Comparison of ENCODE assay signal across 15 cellular contexts in the genomic region with DNA sequence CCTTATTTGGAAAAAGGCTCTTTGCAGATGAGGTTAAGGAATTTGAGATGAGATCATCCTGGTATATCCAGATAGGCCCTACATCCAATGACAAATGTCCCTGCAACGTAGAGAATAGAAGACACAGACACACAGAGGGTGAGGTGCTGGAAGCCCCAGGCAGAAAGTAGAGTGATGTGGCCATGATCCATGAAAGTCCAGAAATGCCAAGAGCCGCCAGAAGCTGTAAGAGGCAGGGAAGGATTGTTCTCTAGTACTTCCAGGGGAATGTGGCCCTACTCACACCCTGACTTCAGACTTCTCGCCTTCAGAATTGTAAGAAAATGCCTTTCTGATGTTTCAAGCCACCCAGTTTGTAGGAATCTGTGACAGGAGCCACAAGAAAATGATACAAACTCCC. TPM values are rescaled to one million over a fixed set of nuclear protein-coding genes. Genes with fewer than 3 reads are reported as not detected.
DNase-seq lines count a peak whose midpoint lies in the region; TF ChIP-seq lines count a peak whose summit lies in the region.
"Not testable (repeated sequence)": the region's sequence is repeated elsewhere in the genome, so short reads cannot be mapped to it uniquely, and the experiment has no call there.
"Had no signal": no experiment of that assay in that cellular context is flagged by ENCODE, and none has a peak within 500 bp of the region (broad histone marks: within the 10 kb centered on the region; RNA-seq: fewer than 3 reads in every experiment).

No MANE protein-coding gene starts in this region.

- H4K91ac ChIP-seq in mesenchymal stem cell (ENCODE audit: low read length), result not testable (repeated sequence)

- not testable (repeated sequence) for H3K4me2 ChIP-seq in mesenchymal stem cell (ENCODE audit: low read length, poor library complexity, severe bottlenecking)

- intact Hi-C loops in Caco-2 (cut with micrococcal nuclease; ENCODE audit: unreplicated experiment); testis (cut with DNase I; ENCODE audit: low total_unique reads): not testable (repeated sequence)

- TF ChIP-seq POLR2A in testis (IDR thresholded peaks at IDR 0.05), result not testable (repeated sequence)

- H4K8ac ChIP-seq in mesenchymal stem cell (ENCODE audit: low read length), result not testable (repeated sequence)

- not testable (repeated sequence) for H2BK120ac ChIP-seq in mesenchymal stem cell (ENCODE audit: low read depth, low read length)

- not testable (repeated sequence) for H3K18ac ChIP-seq in mesenchymal stem cell (ENCODE audit: low read depth in 1 of 2, low read length in 2 of 2)

- POLR2A ChIA-PET in Caco-2 (lab: Charles Lee), result not testable (repeated sequence)

- not testable (repeated sequence) for H2BK5ac ChIP-seq in mesenchymal stem cell (ENCODE audit: low read depth, low read length, poor library complexity, severe bottlenecking)

- H3K4ac ChIP-seq in mesenchymal stem cell (ENCODE audit: low read depth in 1 of 2, low read length in 2 of 2), result not testable (repeated sequence)

- CTCF ChIA-PET in Caco-2 (lab: Charles Lee), result not testable (repeated sequence)

- not testable (repeated sequence) for H2AK5ac ChIP-seq in mesenchymal stem cell (ENCODE audit: low read length, severe bottlenecking)

- not testable (repeated sequence) for H3K14ac ChIP-seq in mesenchymal stem cell (ENCODE audit: low read length in 2 of 2)

- not testable (repeated sequence) for H3K36me3 ChIP-seq in Caco-2 (ENCODE audit: control insufficient read depth, insufficient read depth, low read length); adipocyte (ENCODE audit: control insufficient read depth, insufficient read depth, low read length, severe bottlenecking); mesenchymal stem cell (ENCODE audit: control insufficient read depth in 1 of 2, insufficient read depth in 2 of 2, low read depth in 1 of 2, low read length in 2 of 2); testis (ENCODE audit: low read depth, missing control alignments)

- 27% methylated on average over 3 of the region's 3 CpGs for WGBS in mesenchymal stem cell
- 36 to 51% methylated on average over 3 of the region's 3 CpGs for WGBS in testis, 2 donors

- H3K27ac ChIP-seq in coronary artery (peak overlapping the region; percentile 44 to 64), testis (peak overlapping the region; percentile 26 to 70)
- not testable (repeated sequence) for H3K27ac ChIP-seq in mesenchymal stem cell (ENCODE audit: low read length, poor library complexity, severe bottlenecking)

- peak overlapping the region; percentile 44 for H3K9ac ChIP-seq in adipocyte (ENCODE audit: low read length)
- H3K9ac ChIP-seq in mesenchymal stem cell (ENCODE audit: low read length), result not testable (repeated sequence)

- DNase-seq in Caco-2; adipocyte (ENCODE audit: low read depth); coronary artery (ENCODE audit: low spot score); testis: not testable (repeated sequence)
- DNase-seq in GM04504 (ENCODE audit: low read depth), result peak; percentile 28
- DNase-seq in M059J (ENCODE audit: low read depth), result peak; percentile 90
- peak; percentile 65 for DNase-seq in glomerular visceral epithelial cell (ENCODE audit: extremely low spot score)
- peak; percentile 19 for DNase-seq in mesenchymal stem cell

- H3K4me1 ChIP-seq in Caco-2 (peaks cover 27% of the 10 kb centered on the region), adipocyte (ENCODE audit: control insufficient read depth, insufficient read depth, low read length) (peaks cover 25% of the 10 kb centered on the region), testis (peaks cover 16% of the 10 kb centered on the region)
- not testable (repeated sequence) for H3K4me1 ChIP-seq in mesenchymal stem cell (ENCODE audit: control insufficient read depth, insufficient read depth, low read depth, low read length)

- not testable (repeated sequence) for H2BK15ac ChIP-seq in mesenchymal stem cell (ENCODE audit: low read depth, poor library complexity, severe bottlenecking)

- H3K27me3 Mint-ChIP-seq in Caco-2 (ENCODE audit: insufficient read depth, unreplicated experiment), result not testable (repeated sequence)

- H3K23ac ChIP-seq in mesenchymal stem cell (ENCODE audit: low read length in 2 of 2), result not testable (repeated sequence)

- not testable (repeated sequence) for H3K4me3 ChIP-seq in Caco-2 (ENCODE audit: low read depth, low read length); adipocyte (ENCODE audit: low read length); coronary artery; mesenchymal stem cell (ENCODE audit: insufficient read depth in 1 of 2, low read depth in 1 of 2, low read length in 2 of 2); testis

- not testable (repeated sequence) for H3K4me3 Mint-ChIP-seq in Caco-2 (ENCODE audit: unreplicated experiment)

- H2AFZ ChIP-seq in mesenchymal stem cell (ENCODE audit: low read depth, low read length), result not testable (repeated sequence)

- H3K9me3 Mint-ChIP-seq in Caco-2 (ENCODE audit: unreplicated experiment), result peaks cover 29% of the 10 kb centered on the region

- H3K27me3 ChIP-seq in Caco-2 (replicated peaks; ENCODE audit: control insufficient read depth, insufficient read depth, low read length); adipocyte (replicated peaks; ENCODE audit: control insufficient read depth, insufficient read depth, low read length); mesenchymal stem cell (ENCODE audit: control insufficient read depth in 1 of 2, insufficient read depth in 1 of 2, low read length in 2 of 2); testis: not testable (repeated sequence)

- BruUV-seq in Caco-2 (replicated peaks; lab: Mats Ljungman, UMichigan), result not testable (repeated sequence)

- not testable (repeated sequence) for H2BK12ac ChIP-seq in mesenchymal stem cell (ENCODE audit: low read length in 2 of 2)

- H3K27ac Mint-ChIP-seq in Caco-2 (ENCODE audit: unreplicated experiment), result peak overlapping the region; percentile 85

- peaks cover 34% of the 10 kb centered on the region for H3K4me1 Mint-ChIP-seq in Caco-2 (ENCODE audit: low read depth, unreplicated experiment)

- H3K36me3 Mint-ChIP-seq in Caco-2 (ENCODE audit: insufficient read depth, unreplicated experiment), result peaks cover 24% of the 10 kb centered on the region

- TF ChIP-seq CTCF in Caco-2 (IDR thresholded peaks at IDR 0.05; ENCODE audit: insufficient read depth in 1 of 2, low read depth in 1 of 2, low read length in 1 of 2, severe bottlenecking in 1 of 2, unreplicated experiment in 1 of 2); coronary artery (IDR thresholded peaks at IDR 0.05); testis (IDR thresholded peaks at IDR 0.05): not testable (repeated sequence)

- H3K9me3 ChIP-seq in Caco-2; adipocyte (ENCODE audit: control insufficient read depth, low read length); mesenchymal stem cell (ENCODE audit: control insufficient read depth, low read length); testis: not testable (repeated sequence)

- H3K79me1 ChIP-seq in mesenchymal stem cell (replicated peaks; ENCODE audit: low read length, poor library complexity, severe bottlenecking), result not testable (repeated sequence)

RNA-seq across cellular contexts. Expression of a gene that starts 15.9 kb away (rescaled TPM):
- total RNA-seq in Caco-2 (2022), result 51.6 and 65.4 TPM in 2 replicates
- total RNA-seq in M059J (2014; rRNA removed; shearing (Covaris generic)), result 0.12 TPM in 1 of 2 replicates, not detected in the other
- polyA plus RNA-seq in mesenchymal stem cell (2013, experiment 1 of 2), result not detected
- polyA plus RNA-seq in mesenchymal stem cell (2013, experiment 2 of 2), result not detected
- total RNA-seq in testis, result 10 to 100 TPM; 85.9 to 89.9 TPM
- 65.4 TPM for polyA plus RNA-seq in testis (ENCODE audit: insufficient read depth, low read depth, low replicate concordance)
- total RNA-seq: A172; CD4-positive, alpha-beta T cell; G401; H7; SJCRH30 had no signal
- polyA plus RNA-seq: BJ, IgD-negative memory B cell had no signal

RNA-seq across cellular contexts. Expression of a gene that starts 56.3 kb away (rescaled TPM):
- total RNA-seq in Caco-2 (2022), result 7.7 and 11.2 TPM in 2 replicates
- total RNA-seq in M059J (2014; rRNA removed; shearing (Covaris generic)), result 0.30 and 0.44 TPM in 2 replicates
- not detected for polyA plus RNA-seq in mesenchymal stem cell (2013, experiment 1 of 2)
- not detected for polyA plus RNA-seq in mesenchymal stem cell (2013, experiment 2 of 2)
- 100 to 1,000 TPM; 307 to 349 TPM for total RNA-seq in testis
- polyA plus RNA-seq in testis (ENCODE audit: insufficient read depth, low read depth, low replicate concordance), result 577 TPM
- total RNA-seq: A172; CD4-positive, alpha-beta T cell; G401; SJCRH30 had no signal
- polyA plus RNA-seq: BJ, IgD-negative memory B cell had no signal

Comparison
In these comparisons a context has a peak if more than half of its experiments do, and no peak if none do; other contexts are left out.
1. RNA of a gene that starts 15.9 kb away (total RNA-seq): 85.9 to 89.9 TPM in testis and 51.6 to 65.4 TPM in Caco-2; 0.12 TPM in M059J; every median in the first group is over 10 times any median in the second.
2. RNA of a gene that starts 56.3 kb away (total RNA-seq): 307 to 349 TPM in testis; 7.7 to 11.2 TPM in Caco-2 and 0.30 to 0.44 TPM in M059J; every median in the first group is over 10 times any median in the second.